ENCODE assay signal across 10 cellular contexts in genomic region chr6:81561071-81561564, GRCh38.
DNase-seq lines count a peak whose midpoint lies in the region; ATAC-seq and TF ChIP-seq lines count a peak whose summit lies in the region.
"Had no signal": no experiment of that assay in that cellular context is flagged by ENCODE, and none has a peak within 500 bp of the region (broad histone marks: within the 10 kb centered on the region; RNA-seq: fewer than 3 reads in every experiment).

No MANE protein-coding gene starts in this region.

- no peak overlapping the region for H3K4me3 Mint-ChIP-seq in endodermal cell
- H3K4me3 Mint-ChIP-seq: CD14-positive monocyte had no signal

- POLR2A ChIA-PET in HEK293 (lab: Yijun Ruan, JAX) = interaction anchor here (0.6 to 2.4 kb wide), 2 partner anchors 191 to 223 kb away, joined by 3 to 20 read pairs; partner anchors contain the start of gene TENT5A

- H3K9me3 Mint-ChIP-seq in endodermal cell = peaks cover 3% of the 10 kb centered on the region

- no peak overlapping the region for H3K4me3 ChIP-seq in HEK293 (ENCODE audit: low read depth, low read length)
- no peak overlapping the region for H3K4me3 ChIP-seq in endodermal cell (ENCODE audit: low read length)
- H3K4me3 ChIP-seq in sigmoid colon = peak overlapping the region in 2 of 4 donors; percentile 17 to 21

- peaks cover 33% of the 10 kb centered on the region for H3K4me1 Mint-ChIP-seq in endodermal cell
- H3K4me1 Mint-ChIP-seq: CD14-positive monocyte had no signal

- H3K27me3 Mint-ChIP-seq in endodermal cell (ENCODE audit: insufficient read depth) = no peaks in the 10 kb centered on the region

- no peak overlapping the region for H3K9ac ChIP-seq in endodermal cell (ENCODE audit: extremely low read depth, low read length, poor library complexity, severe bottlenecking)

- intact Hi-C loops in sigmoid colon (cut with DNase I) = no loop called here

- no peaks in the 10 kb centered on the region for H3K27me3 ChIP-seq in endodermal cell (ENCODE audit: control insufficient read depth, insufficient read depth, low read length, poor library complexity, severe bottlenecking)
- no peaks in the 10 kb centered on the region for H3K27me3 ChIP-seq in sigmoid colon

- TF ChIP-seq CTCF in HEK293 (tag by site-specific recombination; IDR thresholded peaks at IDR 0.05) (no peak), endodermal cell (conservative IDR thresholded peaks at IDR 0.05) (no peak), sigmoid colon (IDR thresholded peaks at IDR 0.05) (no peak)

- H3K9me3 ChIP-seq in HEK293 (ENCODE audit: control insufficient read depth, insufficient read depth, low read depth, low read length) (no peaks in the 10 kb centered on the region), endodermal cell (ENCODE audit: control insufficient read depth, low read length) (no peaks in the 10 kb centered on the region), sigmoid colon (no peaks in the 10 kb centered on the region)

- no peak for TF ChIP-seq EP300 in sigmoid colon (IDR thresholded peaks at IDR 0.05)

- H3K27ac Mint-ChIP-seq in endodermal cell = peak overlapping the region; percentile 9
- H3K27ac Mint-ChIP-seq: CD14-positive monocyte had no signal

- no peak for ATAC-seq in HG02970 (IDR thresholded peaks at IDR 0.05; ENCODE audit: low FRiP score, unreplicated experiment)
- no peak for ATAC-seq in HG02610 (IDR thresholded peaks at IDR 0.05; ENCODE audit: unreplicated experiment)

- DNase-seq in NCI-H526 treated with DMSO at 0.1 percent for 48 hours (lab: John Stamatoyannopoulos, UW) (peak; percentile 68), endodermal cell (no peak), sigmoid colon (no peak)
- no peak for DNase-seq in activated T-cell treated with anti-CD3 and anti-CD28 coated beads, Interleukin-2, amount 50 U/mL, for 48 hours
- no peak for DNase-seq in activated CD4-positive, alpha-beta T cell treated with anti-CD3 and anti-CD28 coated beads, Interleukin-2, amount 50 U/mL, for 1 hour
- DNase-seq: activated CD8-positive, alpha-beta memory T cell treated with anti-CD3 and anti-CD28 coated beads, Interleukin-2, amount 50 U/mL, for 4 hours had no signal

- 72 to 100% methylated on average over 1 to 2 of the region's 2 CpGs for WGBS in endodermal cell (ENCODE audit: insufficient coverage in 1 of 2, insufficient read length in 1 of 2), 2 experiments
- 50 to 87% methylated on average over 2 of the region's 2 CpGs for WGBS in sigmoid colon, 2 donors

- H3K36me3 Mint-ChIP-seq in endodermal cell (ENCODE audit: low read depth) = no peaks in the 10 kb centered on the region
- H3K36me3 Mint-ChIP-seq: CD14-positive monocyte had no signal

- H3K36me3 ChIP-seq in HEK293 (ENCODE audit: control insufficient read depth in 2 of 2, insufficient read depth in 1 of 2, low read length in 2 of 2) = no peaks in the 10 kb centered on the region
- no peaks in the 10 kb centered on the region for H3K36me3 ChIP-seq in endodermal cell (ENCODE audit: control insufficient read depth, insufficient read depth, low read length)
- no peaks in the 10 kb centered on the region for H3K36me3 ChIP-seq in sigmoid colon

- no peak for TF ChIP-seq POLR2A in sigmoid colon (IDR thresholded peaks at IDR 0.05)

- H3K4me1 ChIP-seq in HEK293 (ENCODE audit: control insufficient read depth, insufficient read depth, low read length) = peaks cover 13% of the 10 kb centered on the region; the same call in 1 of the 2 replicates
- peaks cover 22% of the 10 kb centered on the region for H3K4me1 ChIP-seq in endodermal cell (ENCODE audit: control insufficient read depth, insufficient read depth, low read length)
- peaks cover 0 to 42% (median 30%) of the 10 kb centered on the region in 4 donors for H3K4me1 ChIP-seq in sigmoid colon

- CTCF ChIA-PET in HEK293 (lab: Yijun Ruan, JAX) = interaction anchor here (0.7 kb wide), 1 partner anchor 1645 kb away, joined by 3 read pairs; no protein-coding TSS in a partner anchor

- no peak overlapping the region for H3K27ac ChIP-seq in HEK293 (ENCODE audit: extremely low read depth, low read depth, low read length)
- H3K27ac ChIP-seq in endodermal cell (ENCODE audit: low read depth, low read length) = no peak overlapping the region
- peak overlapping the region in 3 of 4 donors; percentile 63 to 83 (median 74) for H3K27ac ChIP-seq in sigmoid colon

TF ChIP-seq in HEK293, 187 proteins besides CTCF, POLR2A, EP300 and RAD21 (continues in another document):
- no peak for TF ChIP-seq HOXC10 (CRISPR knock-in tag; IDR thresholded peaks at IDR 0.05)
- no peak for TF ChIP-seq ZXDB (tag by site-specific recombination; IDR thresholded peaks at IDR 0.05)
- TF ChIP-seq ZNF148 (tag by site-specific recombination; IDR thresholded peaks at IDR 0.05; ENCODE audit: borderline replicate concordance) = no peak
- no peak for TF ChIP-seq HIC1 (tag by site-specific recombination; IDR thresholded peaks at IDR 0.05)
- TF ChIP-seq ZNF341 (tag by site-specific recombination; IDR thresholded peaks at IDR 0.05; ENCODE audit: low read depth) = no peak
- TF ChIP-seq ZNF24 (tag by site-specific recombination; IDR thresholded peaks at IDR 0.05) = no peak
- TF ChIP-seq ZFP37 (tag by site-specific recombination; IDR thresholded peaks at IDR 0.05) = 0 out of 2 replicates have a peak, but pooled peaks have one; percentile 62
- no peak for TF ChIP-seq ZNF473 (tag by site-specific recombination; IDR thresholded peaks at IDR 0.05)
- peak; percentile 59 for TF ChIP-seq KLF8 (tag by site-specific recombination; IDR thresholded peaks at IDR 0.05)
- TF ChIP-seq ZNF776 (tag by site-specific recombination; IDR thresholded peaks at IDR 0.05; ENCODE audit: borderline replicate concordance) = no peak
- TF ChIP-seq ZBTB17 (tag by site-specific recombination; IDR thresholded peaks at IDR 0.05) = no peak
- no peak for TF ChIP-seq ZNF610 (tag by site-specific recombination; IDR thresholded peaks at IDR 0.05; ENCODE audit: borderline replicate concordance)
- no peak for TF ChIP-seq ZNF529 (tag by site-specific recombination; IDR thresholded peaks at IDR 0.05; ENCODE audit: insufficient replicate concordance)
- TF ChIP-seq PRDM1 (tag by site-specific recombination; IDR thresholded peaks at IDR 0.05) = no peak
- no peak for TF ChIP-seq ZNF202 (tag by site-specific recombination; IDR thresholded peaks at IDR 0.05; ENCODE audit: borderline replicate concordance)

Comparison
In these comparisons a context has a peak if more than half of its experiments do, and no peak if none do; other contexts are left out.
1. H3K27ac ChIP-seq: peak in sigmoid colon (3 of 4); none in HEK293 (single experiment) and endodermal cell (single experiment).